In genomic region chr12:110739894-110740293, GRCh38 we compare ENCODE assay signal across 10 cellular contexts. TPM values are rescaled to one million over a fixed set of nuclear protein-coding genes. Genes with fewer than 3 reads are reported as not detected.
DNase-seq lines count a peak whose midpoint lies in the region; ATAC-seq and TF ChIP-seq lines count a peak whose summit lies in the region.
"Had no signal": no experiment of that assay in that cellular context is flagged by ENCODE, and none has a peak within 500 bp of the region (broad histone marks: within the 10 kb centered on the region; RNA-seq: fewer than 3 reads in every experiment).

No MANE protein-coding gene starts in this region.

- no peaks in the 10 kb centered on the region for H3K9me3 Mint-ChIP-seq in activated naive CD8-positive, alpha-beta T cell treated with anti-CD3 and anti-CD28 coated beads for 36 hours

- TF ChIP-seq CTCF in GM20000 (IDR thresholded peaks at IDR 0.05; ENCODE audit: extremely low read depth, missing control alignments) (no peak), mucosa of descending colon (IDR thresholded peaks at IDR 0.05) (no peak)

- H3K27ac Mint-ChIP-seq in activated naive CD8-positive, alpha-beta T cell treated with anti-CD3 and anti-CD28 coated beads for 36 hours, result peak overlapping the region; percentile 82

- peak overlapping the region; percentile 99 for H3K4me3 Mint-ChIP-seq in activated naive CD8-positive, alpha-beta T cell treated with anti-CD3 and anti-CD28 coated beads for 36 hours

- no peak overlapping the region for H3K27ac ChIP-seq in ACC112 (ENCODE audit: low read depth, low read length)
- peak overlapping the region; percentile 14 for H3K27ac ChIP-seq in muscle layer of duodenum (ENCODE audit: low read length)

- H3K4me3 ChIP-seq in ACC112 (ENCODE audit: low read depth, low read length) (peak overlapping the region; percentile 88), muscle layer of duodenum (ENCODE audit: low read depth in 1 of 2, low read length in 2 of 2) (peak overlapping the region; percentile 45 to 47), mucosa of descending colon (no peak overlapping the region)

- H3K9me3 ChIP-seq in muscle layer of duodenum (ENCODE audit: control insufficient read depth in 1 of 2, low read length in 2 of 2), result no peaks in the 10 kb centered on the region
- H3K9me3 ChIP-seq in mucosa of descending colon, result no peaks in the 10 kb centered on the region

- intact Hi-C loops in mucosa of descending colon (cut with DNase I, micrococcal nuclease), result no loop called here

- H3K79me2 ChIP-seq in ACC112 (ENCODE audit: control insufficient read depth, insufficient read depth, low read length, unreplicated experiment), result peaks cover 78% of the 10 kb centered on the region

- H3K27me3 ChIP-seq in ACC112 (ENCODE audit: insufficient read depth, low read length) (no peaks in the 10 kb centered on the region), muscle layer of duodenum (ENCODE audit: low read depth, low read length) (no peaks in the 10 kb centered on the region)

- no peaks in the 10 kb centered on the region for H3K27me3 Mint-ChIP-seq in activated naive CD8-positive, alpha-beta T cell treated with anti-CD3 and anti-CD28 coated beads for 36 hours

- peaks cover 60% of the 10 kb centered on the region for H3K4me1 Mint-ChIP-seq in activated naive CD8-positive, alpha-beta T cell treated with anti-CD3 and anti-CD28 coated beads for 36 hours

- DNase-seq in GM20000 (ENCODE audit: low spot score) (peak; percentile 46), EL (no peak), DMS114 treated with DMSO at 0.1 percent for 48 hours (lab: John Stamatoyannopoulos, UW; ENCODE audit: unreplicated experiment) (no peak), mucosa of descending colon (no peak), HuH-7 (ENCODE audit: low spot score) (no peak)
- no peak for DNase-seq in activated naive CD8-positive, alpha-beta T cell treated with anti-CD3 and anti-CD28 coated beads for 36 hours
- DNase-seq: activated CD4-positive, alpha-beta T cell treated with anti-CD3 and anti-CD28 coated beads for 4 hours; NCI-H1436 treated with DMSO at 0.1 percent for 48 hours had no signal

- H3K36me3 ChIP-seq in ACC112 (ENCODE audit: insufficient read depth, low read length) (no peaks in the 10 kb centered on the region), muscle layer of duodenum (ENCODE audit: control insufficient read depth in 1 of 2, insufficient read depth in 2 of 2, low read length in 2 of 2) (no peaks in the 10 kb centered on the region), mucosa of descending colon (ENCODE audit: low read depth) (no peaks in the 10 kb centered on the region)

- peaks cover 55% of the 10 kb centered on the region for H3K36me3 Mint-ChIP-seq in activated naive CD8-positive, alpha-beta T cell treated with anti-CD3 and anti-CD28 coated beads for 36 hours

- H2AFZ ChIP-seq in ACC112 (ENCODE audit: low read length, unreplicated experiment), result no peak overlapping the region

- H3K4me1 ChIP-seq in ACC112 (ENCODE audit: control insufficient read depth, insufficient read depth, low read length, unreplicated experiment) (peaks cover 42% of the 10 kb centered on the region), muscle layer of duodenum (ENCODE audit: control insufficient read depth in 1 of 2, insufficient read depth in 2 of 2, low read length in 2 of 2) (peaks cover 21 to 48% of the 10 kb centered on the region in 2 donors), mucosa of descending colon (ENCODE audit: low read depth) (peaks cover 46% of the 10 kb centered on the region)

- ATAC-seq in mucosa of descending colon, result no peak

RNA-seq across cellular contexts. Expression of gene PPP1CC, which starts 2.8 kb away (rescaled TPM):
- 100 to 1,000 TPM; 260 to 270 TPM for total RNA-seq in activated naive CD8-positive, alpha-beta T cell treated with anti-CD3 and anti-CD28 coated beads for 36 hours
- total RNA-seq in mucosa of descending colon, result 100 to 1,000 TPM; 145 to 171 (median 161) TPM

RNA-seq across cellular contexts. Expression of gene HVCN1, which starts 51.0 kb away (rescaled TPM):
- total RNA-seq in activated naive CD8-positive, alpha-beta T cell treated with anti-CD3 and anti-CD28 coated beads for 36 hours, result 10 to 100 TPM; 47.4 to 49.1 TPM
- 1 to 10 TPM; 1.6 to 5.6 (median 3.5) TPM for total RNA-seq in mucosa of descending colon

Comparison
In these comparisons a context has a peak if more than half of its experiments do, and no peak if none do; other contexts are left out.
1. RNA of gene HVCN1, which starts 51.0 kb away (total RNA-seq): 47.4 to 49.1 TPM in activated naive CD8-positive, alpha-beta T cell treated with anti-CD3 and anti-CD28 coated beads for 36 hours; 1.6 to 5.6 TPM in mucosa of descending colon; every median in the first group is over 4 times any median in the second.